Comparison of ENCODE assay signal across 14 cellular contexts in the genomic region with DNA sequence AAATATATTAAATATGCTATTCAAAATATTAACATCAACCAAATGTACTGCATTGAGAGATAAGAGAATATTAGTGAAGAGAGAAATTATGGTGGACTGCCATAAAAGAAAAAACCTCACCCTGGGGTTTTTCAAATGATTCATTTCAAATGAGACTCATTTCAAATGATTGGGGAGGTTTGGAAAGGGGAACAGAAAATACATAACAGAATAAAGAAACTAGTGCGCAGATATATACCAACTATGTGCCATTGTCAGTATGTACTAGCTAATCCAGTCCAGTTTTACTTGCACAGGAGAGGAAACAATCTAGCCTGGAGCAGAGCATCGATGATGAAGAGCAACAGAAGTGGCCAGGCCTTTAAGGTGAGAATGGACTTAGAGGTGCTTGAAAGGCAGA.
A peak's percentile ranks its signal among the peaks of the same experiment; 100 is the strongest.
DNase-seq lines count a peak whose midpoint lies in the region; ATAC-seq and TF ChIP-seq lines count a peak whose summit lies in the region.
"Had no signal": no experiment of that assay in that cellular context is flagged by ENCODE, and none has a peak within 500 bp of the region (broad histone marks: within the 10 kb centered on the region; RNA-seq: fewer than 3 reads in every experiment).

No MANE protein-coding gene starts in this region.

- no peak overlapping the region for H2AFZ ChIP-seq in OCI-LY3 (ENCODE audit: low read depth, low read length)

- no peaks in the 10 kb centered on the region for H3K36me3 ChIP-seq in OCI-LY3 (replicated peaks; ENCODE audit: low read depth, low read length)
- H3K36me3 ChIP-seq: colonic mucosa, heart left ventricle, thyroid gland had no signal

- peaks cover 42% of the 10 kb centered on the region for H3K27me3 ChIP-seq in OCI-LY3 (ENCODE audit: low read depth, low read length)
- H3K27me3 ChIP-seq: colonic mucosa, heart left ventricle, thyroid gland had no signal

- DNase-seq in OCI-M2 (lab: John Stamatoyannopoulos, UW; ENCODE audit: unreplicated experiment), result no peak
- DNase-seq in activated naive CD4-positive, alpha-beta T cell (lab: John Stamatoyannopoulos, UW), result no peak
- no peak for DNase-seq in activated T-cell treated with anti-CD3 and anti-CD28 coated beads for 4 hours
- DNase-seq in AML-193 (lab: John Stamatoyannopoulos, UW), result no peak
- DNase-seq: activated CD4-positive, alpha-beta memory T cell treated with anti-CD3 and anti-CD28 coated beads, Interleukin-2, amount 10 ng/mL, durations not matched to agents 7 days and 5 days; aorta; colonic mucosa; heart left ventricle; NCI-H1092; thyroid gland had no signal

- peaks cover 21% of the 10 kb centered on the region for H3K4me1 ChIP-seq in OCI-LY3 (ENCODE audit: low read length)
- H3K4me1 ChIP-seq: colonic mucosa, heart left ventricle, thyroid gland had no signal

- H3K4me2 ChIP-seq in OCI-LY3 (ENCODE audit: low read length), result peak overlapping the region; percentile 64

- H3K4me3 ChIP-seq in OCI-LY3 (ENCODE audit: low read length), result peak overlapping the region; percentile 39; the same call in 1 of the 2 replicates
- H3K4me3 ChIP-seq: colonic mucosa, heart left ventricle, thyroid gland had no signal

- no peaks in the 10 kb centered on the region for H3K9me3 ChIP-seq in OCI-LY3 (ENCODE audit: insufficient read depth, low read length)
- H3K9me3 ChIP-seq: colonic mucosa, heart left ventricle, thyroid gland had no signal

- H3K79me2 ChIP-seq in OCI-LY3 (ENCODE audit: low read length), result no peaks in the 10 kb centered on the region

- H4K20me1 ChIP-seq in OCI-LY3 (ENCODE audit: insufficient read depth, low read length), result no peaks in the 10 kb centered on the region

- no peak for TF ChIP-seq CTCF in OCI-LY3 (IDR thresholded peaks at IDR 0.05; ENCODE audit: low read depth, low read length)

- ATAC-seq in GM18517 (IDR thresholded peaks at IDR 0.05; ENCODE audit: unreplicated experiment) (peak; percentile 93), GM21619 (IDR thresholded peaks at IDR 0.05; ENCODE audit: unreplicated experiment) (peak; percentile 84), HG03095 (IDR thresholded peaks at IDR 0.05; ENCODE audit: unreplicated experiment) (peak; percentile 65)
- ATAC-seq: heart left ventricle had no signal

- no peak overlapping the region for H3K27ac ChIP-seq in OCI-LY3 (ENCODE audit: low read length)
- H3K27ac ChIP-seq: colonic mucosa, heart left ventricle, thyroid gland had no signal

- H3K9ac ChIP-seq in OCI-LY3 (ENCODE audit: low read length), result no peak overlapping the region
